ENCODE assay signal across 15 cellular contexts in genomic region chr13:89746554-89746953, GRCh38.
"Had no signal": no experiment of that assay in that cellular context is flagged by ENCODE, and none has a peak within 500 bp of the region (broad histone marks: within the 10 kb centered on the region; RNA-seq: fewer than 3 reads in every experiment).

No MANE protein-coding gene starts in this region.

- H3K4me3 Mint-ChIP-seq: activated naive CD8-positive, alpha-beta T cell treated with anti-CD3 and anti-CD28 coated beads, Interleukin-2, amount 50 U/mL, for 24 hours; activated T-helper 1 cell treated with anti-CD3 and anti-CD28 coated beads, Interleukin-12 subunit alpha, Interleukin-12 subunit beta, Interleukin-2, Interleukin-4 antibody, amounts not matched to agents 30 ng/mL and 10 ng/mL and 1 ng/mL, durations not matched to agents 14 hours and 24 hours and 36 hours; memory B cell; naive thymus-derived CD8-positive, alpha-beta T cell; T-helper 2 cell treated with Interferon-gamma antibody and Interleukin-4, amounts not matched to agents 5 μg/mL and 100 μg/mL, for 36 hours had no signal

- H3K36me3 ChIP-seq: right atrium auricular region, transverse colon, vagina had no signal

- H3K27me3 Mint-ChIP-seq: activated naive CD8-positive, alpha-beta T cell treated with anti-CD3 and anti-CD28 coated beads, Interleukin-2, amount 50 U/mL, for 24 hours; memory B cell; naive thymus-derived CD8-positive, alpha-beta T cell had no signal

- H3K27me3 ChIP-seq: right atrium auricular region, transverse colon, vagina had no signal

- H3K4me1 Mint-ChIP-seq: activated naive CD8-positive, alpha-beta T cell treated with anti-CD3 and anti-CD28 coated beads, Interleukin-2, amount 50 U/mL, for 24 hours; memory B cell; naive thymus-derived CD8-positive, alpha-beta T cell had no signal

- H3K9me3 ChIP-seq: right atrium auricular region, transverse colon, vagina had no signal

- H3K36me3 Mint-ChIP-seq: memory B cell; naive thymus-derived CD8-positive, alpha-beta T cell had no signal

- H3K4me1 ChIP-seq: right atrium auricular region, transverse colon, vagina had no signal

- H3K4me3 ChIP-seq: right atrium auricular region, transverse colon, vagina had no signal

- H3K27ac Mint-ChIP-seq: activated naive CD8-positive, alpha-beta T cell treated with anti-CD3 and anti-CD28 coated beads, Interleukin-2, amount 50 U/mL, for 24 hours; activated T-helper 1 cell treated with anti-CD3 and anti-CD28 coated beads, Interleukin-12 subunit alpha, Interleukin-12 subunit beta, Interleukin-2, Interleukin-4 antibody, amounts not matched to agents 30 ng/mL and 10 ng/mL and 1 ng/mL, durations not matched to agents 14 hours and 24 hours and 36 hours; memory B cell; naive thymus-derived CD8-positive, alpha-beta T cell; T-helper 2 cell treated with Interferon-gamma antibody and Interleukin-4, amounts not matched to agents 5 μg/mL and 100 μg/mL, for 36 hours had no signal

- H3K27ac ChIP-seq: right atrium auricular region, transverse colon, vagina had no signal

- DNase-seq: activated CD4-positive, alpha-beta T cell treated with anti-CD3 and anti-CD28 coated beads, Interleukin-2, amount 50 U/mL, for 1 hour; activated CD8-positive, alpha-beta memory T cell treated with anti-CD3 and anti-CD28 coated beads for 24 hours; activated naive CD8-positive, alpha-beta T cell treated with anti-CD3 and anti-CD28 coated beads, Interleukin-2, amount 50 U/mL, for 24 hours; left ventricle myocardium superior; naive thymus-derived CD8-positive, alpha-beta T cell; small intestine; stimulated activated CD4-positive, alpha-beta T cell treated with anti-CD3 and anti-CD28 coated beads, Interleukin-4, amount 100 ng/mL, for 4 hours; stimulated activated CD8-positive, alpha-beta memory T cell treated with anti-CD3 and anti-CD28 coated beads, Interleukin-4, amount 100 ng/mL, for 48 hours; stimulated activated naive CD8-positive, alpha-beta T cell treated with anti-CD3 and anti-CD28 coated beads, Interleukin-15, Interleukin-2, amounts not matched to agents 100 U/mL and 50 U/mL, for 24 hours; transverse colon had no signal
